1 cellular context compared by ENCODE assay signal in genomic region chr13:18665124-18665523, GRCh38.
DNase-seq lines count a peak whose midpoint lies in the region; TF ChIP-seq lines count a peak whose summit lies in the region.
"Not testable (repeated sequence)": the region's sequence is repeated elsewhere in the genome, so short reads cannot be mapped to it uniquely, and the experiment has no call there.

No MANE protein-coding gene starts in this region.

- not testable (repeated sequence) for H3K4me3 ChIP-seq in spleen

- H3K9me3 ChIP-seq in spleen, result not testable (repeated sequence)

- H3K36me3 ChIP-seq in spleen, result not testable (repeated sequence)

- 79 to 91% (median 88%) methylated on average over 40 to 46 of the region's 46 CpGs for WGBS in spleen, 5 donors

- H3K27ac ChIP-seq in spleen, result not testable (repeated sequence)

- intact Hi-C loops in spleen (cut with DNase I; ENCODE audit: low total_unique reads), result not testable (repeated sequence)

- DNase-seq in spleen, result peak; percentile 58

- not testable (repeated sequence) for H3K4me1 ChIP-seq in spleen

- not testable (repeated sequence) for H3K27me3 ChIP-seq in spleen (replicated peaks in 1 of 7)

- not testable (repeated sequence) for TF ChIP-seq POLR2A in spleen (IDR thresholded peaks at IDR 0.05)

- TF ChIP-seq CTCF in spleen (IDR thresholded peaks at IDR 0.05 in 8 of 11, conservative IDR thresholded peaks at IDR 0.05 in 3 of 11), result not testable (repeated sequence)
